ENCODE assay signal across 8 cellular contexts in genomic region chr11:108115495-108116140, GRCh38. TPM values are rescaled to one million over a fixed set of nuclear protein-coding genes. Genes with fewer than 3 reads are reported as not detected.
DNase-seq lines count a peak whose midpoint lies in the region; ATAC-seq and TF ChIP-seq lines count a peak whose summit lies in the region.

No MANE protein-coding gene starts in this region.

- TF ChIP-seq POLR2A in lower leg skin (IDR thresholded peaks at IDR 0.05): no peak
- no peak for TF ChIP-seq POLR2A in uterus (IDR thresholded peaks at IDR 0.05)

- H3K27me3 ChIP-seq in uterus: no peaks in the 10 kb centered on the region

- TF ChIP-seq CTCF in coronary artery (IDR thresholded peaks at IDR 0.05) (no peak), lower leg skin (IDR thresholded peaks at IDR 0.05) (no peak), uterus (IDR thresholded peaks at IDR 0.05) (no peak)

- no peak for ATAC-seq in HG02884 (IDR thresholded peaks at IDR 0.05; ENCODE audit: unreplicated experiment)

- H3K36me3 ChIP-seq in uterus: no peaks in the 10 kb centered on the region

- peak overlapping the region; percentile 67 to 74 for H3K27ac ChIP-seq in coronary artery
- peak overlapping the region; percentile 50 to 71 for H3K27ac ChIP-seq in uterus

- H3K4me1 ChIP-seq in uterus: peaks cover 0 to 6% of the 10 kb centered on the region in 2 donors

- H3K4me3 ChIP-seq in coronary artery (no peak overlapping the region), lower leg skin (ENCODE audit: low read depth, poor library complexity, severe bottlenecking) (no peak overlapping the region), uterus (no peak overlapping the region)

- DNase-seq in Daoy (ENCODE audit: low read depth) (peak; percentile 88), NCI-H2196 (lab: John Stamatoyannopoulos, UW; ENCODE audit: unreplicated experiment) (peak; percentile 93), coronary artery (ENCODE audit: low spot score) (peak; percentile 93), lower leg skin (ENCODE audit: low spot score in 2 of 2) (peak; percentile 71 to 97), uterus (peak; percentile 88 to 96), GF-D8 (lab: John Stamatoyannopoulos, UW) (no peak)
- no peak for DNase-seq in activated CD4-positive, CD25-positive, alpha-beta regulatory T cell (lab: John Stamatoyannopoulos, UW)

- intact Hi-C loops in lower leg skin (cut with DNase I; ENCODE audit: low total_unique reads) (loop anchor here (10.0 kb wide), 1 partner anchor 539 kb away; no protein-coding TSS in a partner anchor), uterus (cut with DNase I; ENCODE audit: low total_unique reads) (no loop called here)

- H3K9me3 ChIP-seq in uterus: no peaks in the 10 kb centered on the region

- WGBS in lower leg skin, 2 donors: 22 to 25% methylated on average over 5 of the region's 5 CpGs

RNA-seq across cellular contexts. Expression of gene ACAT1, which starts 5.7 kb away (rescaled TPM):
- 60.1 and 95.0 TPM in 2 replicates for total RNA-seq in Daoy (2014; rRNA removed; shearing (Covaris generic))
- total RNA-seq in lower leg skin (100 to 1,000 TPM in 2 of 4 donors, 10 to 100 TPM in 2; 79.5 to 190 (median 117) TPM), uterus (10 to 100 TPM; 50.9 to 86.2 (median 70.9) TPM)

Comparison
In these comparisons a context has a peak if more than half of its experiments do, and no peak if none do; other contexts are left out.
1. DNase-seq: peak in Daoy (single experiment), NCI-H2196 (single experiment), coronary artery (single experiment), lower leg skin (2 of 2) and uterus (2 of 2); none in GF-D8 (single experiment) and activated CD4-positive, CD25-positive, alpha-beta regulatory T cell (0 of 4).